In genomic region chr9:23635276-23635675, GRCh38 we compare ENCODE assay signal across 20 cellular contexts.
"Had no signal": no experiment of that assay in that cellular context is flagged by ENCODE, and none has a peak within 500 bp of the region (broad histone marks: within the 10 kb centered on the region; RNA-seq: fewer than 3 reads in every experiment).

No MANE protein-coding gene starts in this region.

- DNase-seq: activated CD4-positive, alpha-beta T cell treated with anti-CD3 and anti-CD28 coated beads for 4 hours; activated CD4-positive, alpha-beta T cell treated with anti-CD3 and anti-CD28 coated beads, Interleukin-2, amount 50 U/mL, for 4 hours; activated CD8-positive, alpha-beta memory T cell treated with anti-CD3 and anti-CD28 coated beads, Interleukin-2, amount 10 ng/mL, durations not matched to agents 7 days and 5 days; activated gamma-delta T cell; activated naive CD4-positive, alpha-beta T cell treated with anti-CD3 and anti-CD28 coated beads for 36 hours; activated T-cell treated with anti-CD3 and anti-CD28 coated beads, Interleukin-2, amount 50 U/mL, for 24 hours; amygdala; caudate nucleus; NCI-H146; NCI-H187 treated with DMSO at 0.1 percent for 48 hours; NCI-H2081 treated with DMSO at 0.1 percent for 48 hours; NCI-H446; NCI-H524; PC-3; SIG-M5; T-cell; T1000 had no signal

- ATAC-seq: activated CD4-positive, CD25-positive, alpha-beta regulatory T cell treated with anti-CD3 and anti-CD28 coated beads, Interleukin-2, amount 50 U/mL, for 24 hours; activated CD8-positive, alpha-beta memory T cell treated with anti-CD3 and anti-CD28 coated beads, Interleukin-2, amount 10 ng/mL, durations not matched to agents 7 days and 5 days; activated T-helper 17 cell treated with anti-CD3 and anti-CD28 coated beads, Interleukin-2, amount 50 U/mL, for 72 hours; PC-3; T-cell had no signal

- H3K4me3 ChIP-seq: breast epithelium had no signal
